Comparison of ENCODE assay signal across 8 cellular contexts in genomic region chrX:22748093-22748999, GRCh38.
DNase-seq lines count a peak whose midpoint lies in the region; ATAC-seq and TF ChIP-seq lines count a peak whose summit lies in the region.

No MANE protein-coding gene starts in this region.

- H3K4me1 Mint-ChIP-seq in activated CD4-positive, alpha-beta T cell treated with anti-CD3 and anti-CD28 coated beads, Interleukin-2, amount 10 ng/mL, durations not matched to agents 24 days and 14 days = no peaks in the 10 kb centered on the region
- H3K4me1 Mint-ChIP-seq in type B pancreatic cell (ENCODE audit: unreplicated experiment) = no peaks in the 10 kb centered on the region

- no peak overlapping the region for H3K27ac Mint-ChIP-seq in activated CD4-positive, alpha-beta T cell treated with anti-CD3 and anti-CD28 coated beads, Interleukin-2, amount 10 ng/mL, durations not matched to agents 24 days and 14 days
- H3K27ac Mint-ChIP-seq in type B pancreatic cell = no peak overlapping the region

- no peak overlapping the region for H3K4me3 ChIP-seq in ACC112 (ENCODE audit: low read depth, low read length)
- no peak overlapping the region for H3K4me3 ChIP-seq in epithelial cell of esophagus (ENCODE audit: low read length)

- no peaks in the 10 kb centered on the region for H3K4me1 ChIP-seq in ACC112 (ENCODE audit: control insufficient read depth, insufficient read depth, low read length, unreplicated experiment)

- no peaks in the 10 kb centered on the region for H3K9me3 Mint-ChIP-seq in activated CD4-positive, alpha-beta T cell treated with anti-CD3 and anti-CD28 coated beads, Interleukin-2, amount 10 ng/mL, durations not matched to agents 24 days and 14 days
- H3K9me3 Mint-ChIP-seq in type B pancreatic cell = peaks cover 8% of the 10 kb centered on the region

- no peaks in the 10 kb centered on the region for H3K79me2 ChIP-seq in ACC112 (ENCODE audit: control insufficient read depth, insufficient read depth, low read length, unreplicated experiment)

- no peak overlapping the region for H3K27ac ChIP-seq in ACC112 (ENCODE audit: low read depth, low read length)

- no peaks in the 10 kb centered on the region for H3K27me3 Mint-ChIP-seq in activated CD4-positive, alpha-beta T cell treated with anti-CD3 and anti-CD28 coated beads, Interleukin-2, amount 10 ng/mL, durations not matched to agents 24 days and 14 days
- no peaks in the 10 kb centered on the region for H3K27me3 Mint-ChIP-seq in type B pancreatic cell

- in situ Hi-C loops in GM13976 (cut with MboI; ENCODE audit: low sequenced_read_pairs, unreplicated experiment) = loop anchor here (10.0 kb wide), 1 partner anchor 764 kb away; no protein-coding TSS in a partner anchor

- no peaks in the 10 kb centered on the region for H3K36me3 Mint-ChIP-seq in activated CD4-positive, alpha-beta T cell treated with anti-CD3 and anti-CD28 coated beads, Interleukin-2, amount 10 ng/mL, durations not matched to agents 24 days and 14 days (ENCODE audit: low read depth)
- no peaks in the 10 kb centered on the region for H3K36me3 Mint-ChIP-seq in type B pancreatic cell

- peak; percentile 81 for TF ChIP-seq CTCF in GM13976 (IDR thresholded peaks at IDR 0.05; ENCODE audit: borderline replicate concordance, control extremely low read depth, extremely low read depth, insufficient read depth, missing control alignments)
- peak; percentile 66 for TF ChIP-seq CTCF in epithelial cell of esophagus (IDR thresholded peaks at IDR 0.05; ENCODE audit: insufficient read depth, low read depth, low read length, missing control alignments)
- peak; percentile 89 for TF ChIP-seq CTCF in type B pancreatic cell (conservative IDR thresholded peaks at IDR 0.05)

- H3K36me3 ChIP-seq in ACC112 (ENCODE audit: insufficient read depth, low read length) = no peaks in the 10 kb centered on the region

- intact Hi-C loops in activated CD4-positive, alpha-beta T cell treated with anti-CD3 and anti-CD28 coated beads, Interleukin-2, amount 10 ng/mL, durations not matched to agents 24 days and 14 days (cut with micrococcal nuclease) = loop anchor here (1.0 kb wide), 1 partner anchor 763 kb away; no protein-coding TSS in a partner anchor

- peak; percentile 67 for ATAC-seq in HG03039 (IDR thresholded peaks at IDR 0.05; ENCODE audit: unreplicated experiment)

- peak overlapping the region; percentile 65 for H2AFZ ChIP-seq in ACC112 (ENCODE audit: low read length, unreplicated experiment)

- H3K27me3 ChIP-seq in ACC112 (ENCODE audit: insufficient read depth, low read length) = no peaks in the 10 kb centered on the region

- H3K4me3 Mint-ChIP-seq in activated CD4-positive, alpha-beta T cell treated with anti-CD3 and anti-CD28 coated beads, Interleukin-2, amount 10 ng/mL, durations not matched to agents 24 days and 14 days = no peak overlapping the region
- H3K4me3 Mint-ChIP-seq in type B pancreatic cell = no peak overlapping the region

- DNase-seq in GM13976 (ENCODE audit: low spot score) (peak; percentile 36), NCI-H2196 treated with DMSO at 0.1 percent for 48 hours (lab: John Stamatoyannopoulos, UW; ENCODE audit: unreplicated experiment) (peak; percentile 25), epithelial cell of esophagus (ENCODE audit: low read depth) (peak; percentile 46), myocyte (ENCODE audit: low read depth) (peak; percentile 58), type B pancreatic cell (ENCODE audit: extremely low spot score, unreplicated experiment) (no peak)
- DNase-seq in activated CD4-positive, alpha-beta T cell treated with anti-CD3 and anti-CD28 coated beads, Interleukin-2, amount 10 ng/mL, durations not matched to agents 24 days and 14 days = peak; percentile 75
